Comparison of ENCODE assay signal across 1 cellular context in the genomic region with DNA sequence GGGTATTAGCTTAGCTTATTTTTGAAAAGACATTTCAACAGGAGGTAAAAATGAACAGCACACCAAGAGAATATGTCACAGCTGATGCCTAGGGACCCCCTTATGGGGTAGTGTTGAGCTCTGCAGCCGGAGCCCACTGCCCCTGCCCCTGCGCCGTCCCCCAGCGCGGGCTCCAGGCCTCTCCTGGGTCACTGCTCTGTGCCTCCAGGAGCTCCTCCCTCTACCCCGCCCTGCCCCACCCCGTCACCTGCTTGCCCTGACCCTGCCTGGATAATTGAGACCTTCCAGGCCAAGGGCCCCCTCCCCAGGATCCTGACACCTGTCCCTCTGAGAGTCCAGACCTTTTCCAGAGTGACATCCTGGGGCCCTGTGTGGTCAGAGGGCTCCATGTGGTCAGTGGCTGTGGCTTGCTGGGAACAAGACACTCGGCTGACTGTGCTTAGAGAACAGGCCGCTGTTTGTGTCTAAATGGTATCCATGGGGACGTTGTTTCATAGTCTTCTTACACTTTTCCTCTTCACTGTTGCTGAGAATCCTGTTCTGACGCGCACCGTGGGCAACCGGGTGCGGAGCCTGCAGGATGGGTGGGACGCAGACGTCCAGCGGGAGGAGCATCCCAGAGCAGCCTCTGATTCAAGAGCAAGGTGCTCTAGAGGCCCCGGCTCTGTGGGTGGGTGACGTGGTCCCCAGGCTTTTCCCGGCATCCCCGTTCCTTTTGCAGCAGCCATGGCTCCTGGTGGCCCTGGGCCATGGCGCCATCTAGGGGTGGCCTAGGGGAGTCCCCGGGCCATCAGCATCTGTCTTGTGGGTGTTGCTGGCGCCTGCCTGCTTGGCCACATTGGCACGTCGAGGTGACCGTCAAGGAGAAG.
TF ChIP-seq lines count a peak whose summit lies in the region.

No MANE protein-coding gene starts in this region.

TF ChIP-seq in HepG2, 621 proteins besides CTCF, POLR2A, EP300 and RAD21 (continued from another document and continues in another):
- TF ChIP-seq E2F1 (CRISPR knock-in tag; IDR thresholded peaks at IDR 0.05): no peak
- TF ChIP-seq KDM2A (CRISPR knock-in tag; IDR thresholded peaks at IDR 0.05; ENCODE audit: borderline replicate concordance, low read depth): peak; percentile 55; the same call in 1 of the 2 replicates
- no peak for TF ChIP-seq ZIK1 (CRISPR knock-in tag; IDR thresholded peaks at IDR 0.05; ENCODE audit: borderline replicate concordance, low read depth)
- TF ChIP-seq, protein P1, sequence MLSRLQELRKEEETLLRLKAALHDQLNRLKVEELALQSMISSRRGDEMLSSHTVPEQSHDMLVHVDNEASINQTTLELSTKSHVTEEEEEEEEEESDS (CRISPR knock-in tag; IDR thresholded peaks at IDR 0.05; ENCODE audit: borderline replicate concordance): no peak
- TF ChIP-seq, protein P2, sequence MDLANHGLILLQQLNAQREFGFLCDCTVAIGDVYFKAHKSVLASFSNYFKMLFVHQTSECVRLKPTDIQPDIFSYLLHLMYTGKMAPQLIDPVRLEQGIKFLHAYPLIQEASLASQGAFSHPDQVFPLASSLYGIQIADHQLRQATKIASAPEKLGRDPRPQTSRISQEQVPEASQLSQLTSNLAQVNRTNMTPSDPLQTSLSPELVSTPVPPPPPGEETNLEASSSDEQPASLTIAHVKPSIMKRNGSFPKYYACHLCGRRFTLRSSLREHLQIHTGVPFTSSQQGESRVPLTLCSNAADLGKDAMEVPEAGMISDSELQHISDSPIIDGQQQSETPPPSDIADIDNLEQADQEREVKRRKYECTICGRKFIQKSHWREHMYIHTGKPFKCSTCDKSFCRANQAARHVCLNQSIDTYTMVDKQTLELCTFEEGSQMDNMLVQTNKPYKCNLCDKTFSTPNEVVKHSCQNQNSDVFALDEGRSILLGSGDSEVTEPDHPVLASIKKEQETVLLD (CRISPR knock-in tag; IDR thresholded peaks at IDR 0.05; ENCODE audit: low read depth): no peak
- TF ChIP-seq IRX3 (CRISPR knock-in tag; IDR thresholded peaks at IDR 0.05; ENCODE audit: borderline replicate concordance, low read depth): no peak
- TF ChIP-seq, protein P3, sequence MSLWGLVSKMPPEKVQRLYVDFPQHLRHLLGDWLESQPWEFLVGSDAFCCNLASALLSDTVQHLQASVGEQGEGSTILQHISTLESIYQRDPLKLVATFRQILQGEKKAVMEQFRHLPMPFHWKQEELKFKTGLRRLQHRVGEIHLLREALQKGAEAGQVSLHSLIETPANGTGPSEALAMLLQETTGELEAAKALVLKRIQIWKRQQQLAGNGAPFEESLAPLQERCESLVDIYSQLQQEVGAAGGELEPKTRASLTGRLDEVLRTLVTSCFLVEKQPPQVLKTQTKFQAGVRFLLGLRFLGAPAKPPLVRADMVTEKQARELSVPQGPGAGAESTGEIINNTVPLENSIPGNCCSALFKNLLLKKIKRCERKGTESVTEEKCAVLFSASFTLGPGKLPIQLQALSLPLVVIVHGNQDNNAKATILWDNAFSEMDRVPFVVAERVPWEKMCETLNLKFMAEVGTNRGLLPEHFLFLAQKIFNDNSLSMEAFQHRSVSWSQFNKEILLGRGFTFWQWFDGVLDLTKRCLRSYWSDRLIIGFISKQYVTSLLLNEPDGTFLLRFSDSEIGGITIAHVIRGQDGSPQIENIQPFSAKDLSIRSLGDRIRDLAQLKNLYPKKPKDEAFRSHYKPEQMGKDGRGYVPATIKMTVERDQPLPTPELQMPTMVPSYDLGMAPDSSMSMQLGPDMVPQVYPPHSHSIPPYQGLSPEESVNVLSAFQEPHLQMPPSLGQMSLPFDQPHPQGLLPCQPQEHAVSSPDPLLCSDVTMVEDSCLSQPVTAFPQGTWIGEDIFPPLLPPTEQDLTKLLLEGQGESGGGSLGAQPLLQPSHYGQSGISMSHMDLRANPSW (CRISPR knock-in tag; IDR thresholded peaks at IDR 0.05; ENCODE audit: borderline replicate concordance): no peak
- TF ChIP-seq ZNF224 (CRISPR knock-in tag; IDR thresholded peaks at IDR 0.05): no peak
- no peak for TF ChIP-seq SP4 (CRISPR knock-in tag; IDR thresholded peaks at IDR 0.05)
- TF ChIP-seq CREM (IDR thresholded peaks at IDR 0.05): peak; percentile 34; the same call in 1 of the 2 replicates
- no peak for TF ChIP-seq CREM (CRISPR knock-in tag; IDR thresholded peaks at IDR 0.05)
- TF ChIP-seq ZNF597 (CRISPR knock-in tag; IDR thresholded peaks at IDR 0.05): no peak
- TF ChIP-seq SMYD3 (CRISPR knock-in tag; IDR thresholded peaks at IDR 0.05): no peak
- no peak for TF ChIP-seq ZNF670 (CRISPR knock-in tag; IDR thresholded peaks at IDR 0.05; ENCODE audit: borderline replicate concordance)
- TF ChIP-seq, protein P4, sequence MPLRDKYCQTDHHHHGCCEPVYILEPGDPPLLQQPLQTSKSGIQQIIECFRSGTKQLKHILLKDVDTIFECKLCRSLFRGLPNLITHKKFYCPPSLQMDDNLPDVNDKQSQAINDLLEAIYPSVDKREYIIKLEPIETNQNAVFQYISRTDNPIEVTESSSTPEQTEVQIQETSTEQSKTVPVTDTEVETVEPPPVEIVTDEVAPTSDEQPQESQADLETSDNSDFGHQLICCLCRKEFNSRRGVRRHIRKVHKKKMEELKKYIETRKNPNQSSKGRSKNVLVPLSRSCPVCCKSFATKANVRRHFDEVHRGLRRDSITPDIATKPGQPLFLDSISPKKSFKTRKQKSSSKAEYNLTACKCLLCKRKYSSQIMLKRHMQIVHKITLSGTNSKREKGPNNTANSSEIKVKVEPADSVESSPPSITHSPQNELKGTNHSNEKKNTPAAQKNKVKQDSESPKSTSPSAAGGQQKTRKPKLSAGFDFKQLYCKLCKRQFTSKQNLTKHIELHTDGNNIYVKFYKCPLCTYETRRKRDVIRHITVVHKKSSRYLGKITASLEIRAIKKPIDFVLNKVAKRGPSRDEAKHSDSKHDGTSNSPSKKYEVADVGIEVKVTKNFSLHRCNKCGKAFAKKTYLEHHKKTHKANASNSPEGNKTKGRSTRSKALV (CRISPR knock-in tag; IDR thresholded peaks at IDR 0.05): no peak
- TF ChIP-seq FOXK2 (IDR thresholded peaks at IDR 0.05): no peak
- TF ChIP-seq, protein P5, sequence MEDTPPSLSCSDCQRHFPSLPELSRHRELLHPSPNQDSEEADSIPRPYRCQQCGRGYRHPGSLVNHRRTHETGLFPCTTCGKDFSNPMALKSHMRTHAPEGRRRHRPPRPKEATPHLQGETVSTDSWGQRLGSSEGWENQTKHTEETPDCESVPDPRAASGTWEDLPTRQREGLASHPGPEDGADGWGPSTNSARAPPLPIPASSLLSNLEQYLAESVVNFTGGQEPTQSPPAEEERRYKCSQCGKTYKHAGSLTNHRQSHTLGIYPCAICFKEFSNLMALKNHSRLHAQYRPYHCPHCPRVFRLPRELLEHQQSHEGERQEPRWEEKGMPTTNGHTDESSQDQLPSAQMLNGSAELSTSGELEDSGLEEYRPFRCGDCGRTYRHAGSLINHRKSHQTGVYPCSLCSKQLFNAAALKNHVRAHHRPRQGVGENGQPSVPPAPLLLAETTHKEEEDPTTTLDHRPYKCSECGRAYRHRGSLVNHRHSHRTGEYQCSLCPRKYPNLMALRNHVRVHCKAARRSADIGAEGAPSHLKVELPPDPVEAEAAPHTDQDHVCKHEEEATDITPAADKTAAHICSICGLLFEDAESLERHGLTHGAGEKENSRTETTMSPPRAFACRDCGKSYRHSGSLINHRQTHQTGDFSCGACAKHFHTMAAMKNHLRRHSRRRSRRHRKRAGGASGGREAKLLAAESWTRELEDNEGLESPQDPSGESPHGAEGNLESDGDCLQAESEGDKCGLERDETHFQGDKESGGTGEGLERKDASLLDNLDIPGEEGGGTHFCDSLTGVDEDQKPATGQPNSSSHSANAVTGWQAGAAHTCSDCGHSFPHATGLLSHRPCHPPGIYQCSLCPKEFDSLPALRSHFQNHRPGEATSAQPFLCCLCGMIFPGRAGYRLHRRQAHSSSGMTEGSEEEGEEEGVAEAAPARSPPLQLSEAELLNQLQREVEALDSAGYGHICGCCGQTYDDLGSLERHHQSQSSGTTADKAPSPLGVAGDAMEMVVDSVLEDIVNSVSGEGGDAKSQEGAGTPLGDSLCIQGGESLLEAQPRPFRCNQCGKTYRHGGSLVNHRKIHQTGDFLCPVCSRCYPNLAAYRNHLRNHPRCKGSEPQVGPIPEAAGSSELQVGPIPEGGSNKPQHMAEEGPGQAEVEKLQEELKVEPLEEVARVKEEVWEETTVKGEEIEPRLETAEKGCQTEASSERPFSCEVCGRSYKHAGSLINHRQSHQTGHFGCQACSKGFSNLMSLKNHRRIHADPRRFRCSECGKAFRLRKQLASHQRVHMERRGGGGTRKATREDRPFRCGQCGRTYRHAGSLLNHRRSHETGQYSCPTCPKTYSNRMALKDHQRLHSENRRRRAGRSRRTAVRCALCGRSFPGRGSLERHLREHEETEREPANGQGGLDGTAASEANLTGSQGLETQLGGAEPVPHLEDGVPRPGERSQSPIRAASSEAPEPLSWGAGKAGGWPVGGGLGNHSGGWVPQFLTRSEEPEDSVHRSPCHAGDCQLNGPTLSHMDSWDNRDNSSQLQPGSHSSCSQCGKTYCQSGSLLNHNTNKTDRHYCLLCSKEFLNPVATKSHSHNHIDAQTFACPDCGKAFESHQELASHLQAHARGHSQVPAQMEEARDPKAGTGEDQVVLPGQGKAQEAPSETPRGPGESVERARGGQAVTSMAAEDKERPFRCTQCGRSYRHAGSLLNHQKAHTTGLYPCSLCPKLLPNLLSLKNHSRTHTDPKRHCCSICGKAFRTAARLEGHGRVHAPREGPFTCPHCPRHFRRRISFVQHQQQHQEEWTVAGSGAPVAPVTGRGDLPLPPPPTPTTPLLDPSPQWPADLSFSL (CRISPR knock-in tag; IDR thresholded peaks at IDR 0.05): no peak
- no peak for TF ChIP-seq NBN (conservative IDR thresholded peaks at IDR 0.05)
- TF ChIP-seq, protein P6, sequence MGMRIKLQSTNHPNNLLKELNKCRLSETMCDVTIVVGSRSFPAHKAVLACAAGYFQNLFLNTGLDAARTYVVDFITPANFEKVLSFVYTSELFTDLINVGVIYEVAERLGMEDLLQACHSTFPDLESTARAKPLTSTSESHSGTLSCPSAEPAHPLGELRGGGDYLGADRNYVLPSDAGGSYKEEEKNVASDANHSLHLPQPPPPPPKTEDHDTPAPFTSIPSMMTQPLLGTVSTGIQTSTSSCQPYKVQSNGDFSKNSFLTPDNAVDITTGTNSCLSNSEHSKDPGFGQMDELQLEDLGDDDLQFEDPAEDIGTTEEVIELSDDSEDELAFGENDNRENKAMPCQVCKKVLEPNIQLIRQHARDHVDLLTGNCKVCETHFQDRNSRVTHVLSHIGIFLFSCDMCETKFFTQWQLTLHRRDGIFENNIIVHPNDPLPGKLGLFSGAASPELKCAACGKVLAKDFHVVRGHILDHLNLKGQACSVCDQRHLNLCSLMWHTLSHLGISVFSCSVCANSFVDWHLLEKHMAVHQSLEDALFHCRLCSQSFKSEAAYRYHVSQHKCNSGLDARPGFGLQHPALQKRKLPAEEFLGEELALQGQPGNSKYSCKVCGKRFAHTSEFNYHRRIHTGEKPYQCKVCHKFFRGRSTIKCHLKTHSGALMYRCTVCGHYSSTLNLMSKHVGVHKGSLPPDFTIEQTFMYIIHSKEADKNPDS (CRISPR knock-in tag; IDR thresholded peaks at IDR 0.05): no peak
- TF ChIP-seq KLF6 (CRISPR knock-in tag; IDR thresholded peaks at IDR 0.05): no peak
- TF ChIP-seq SMAD9 (CRISPR knock-in tag; IDR thresholded peaks at IDR 0.05): no peak
- TF ChIP-seq RNF2 (conservative IDR thresholded peaks at IDR 0.05; ENCODE audit: low read depth): no peak
- no peak for TF ChIP-seq ZBTB3 (CRISPR knock-in tag; IDR thresholded peaks at IDR 0.05; ENCODE audit: borderline replicate concordance, low read depth)
- no peak for TF ChIP-seq ZBTB4 (CRISPR knock-in tag; IDR thresholded peaks at IDR 0.05; ENCODE audit: borderline replicate concordance)
- no peak for TF ChIP-seq ZNF460 (CRISPR knock-in tag; IDR thresholded peaks at IDR 0.05; ENCODE audit: borderline replicate concordance)
- TF ChIP-seq CREB1 (IDR thresholded peaks at IDR 0.05): peak; percentile 57
- TF ChIP-seq CREB1 (CRISPR knock-in tag; IDR thresholded peaks at IDR 0.05): peak; percentile 67
- TF ChIP-seq, protein P7, sequence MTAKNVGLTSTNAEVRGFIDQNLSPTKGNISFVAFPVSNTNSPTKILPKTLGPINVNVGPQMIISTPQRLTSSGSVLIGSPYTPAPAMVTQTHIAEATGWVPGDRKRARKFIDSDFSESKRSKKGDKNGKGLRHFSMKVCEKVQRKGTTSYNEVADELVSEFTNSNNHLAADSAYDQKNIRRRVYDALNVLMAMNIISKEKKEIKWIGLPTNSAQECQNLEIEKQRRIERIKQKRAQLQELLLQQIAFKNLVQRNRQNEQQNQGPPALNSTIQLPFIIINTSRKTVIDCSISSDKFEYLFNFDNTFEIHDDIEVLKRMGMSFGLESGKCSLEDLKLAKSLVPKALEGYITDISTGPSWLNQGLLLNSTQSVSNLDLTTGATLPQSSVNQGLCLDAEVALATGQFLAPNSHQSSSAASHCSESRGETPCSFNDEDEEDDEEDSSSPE (CRISPR knock-in tag; IDR thresholded peaks at IDR 0.05): no peak
- TF ChIP-seq ZNF839 (CRISPR knock-in tag; IDR thresholded peaks at IDR 0.05; ENCODE audit: borderline replicate concordance): no peak
